ENCODE assay signal across 11 cellular contexts in genomic region chr3:143134446-143134845, GRCh38. TPM values are rescaled to one million over a fixed set of nuclear protein-coding genes. Genes with fewer than 3 reads are reported as not detected.
DNase-seq lines count a peak whose midpoint lies in the region; ATAC-seq lines count a peak whose summit lies in the region.
"Had no signal": no experiment of that assay in that cellular context is flagged by ENCODE, and none has a peak within 500 bp of the region (broad histone marks: within the 10 kb centered on the region; RNA-seq: fewer than 3 reads in every experiment).

No MANE protein-coding gene starts in this region.

- H3K18ac ChIP-seq in mesenchymal stem cell (ENCODE audit: low read depth in 1 of 2, low read length in 2 of 2) = peak overlapping the region; percentile 30 to 54

- H3K23ac ChIP-seq in mesenchymal stem cell (ENCODE audit: low read length in 2 of 2) = no peak overlapping the region

- H3K4me1 ChIP-seq in NT2/D1 (ENCODE audit: insufficient read depth, insufficient read length) (peaks cover under 1% of the 10 kb centered on the region), mesenchymal stem cell (ENCODE audit: control insufficient read depth, insufficient read depth, low read depth, low read length) (peaks cover 7% of the 10 kb centered on the region)
- H3K4me1 ChIP-seq: testis had no signal

- H3K36me3 ChIP-seq in NT2/D1 (ENCODE audit: insufficient read depth, insufficient read length, low read length) (no peaks in the 10 kb centered on the region), mesenchymal stem cell (ENCODE audit: control insufficient read depth in 1 of 2, insufficient read depth in 2 of 2, low read depth in 1 of 2, low read length in 2 of 2) (no peaks in the 10 kb centered on the region)

- H4K8ac ChIP-seq in mesenchymal stem cell (ENCODE audit: low read length) = no peak overlapping the region

- H3K9me3 ChIP-seq in NT2/D1 (ENCODE audit: insufficient read depth, low read length) = no peaks in the 10 kb centered on the region; the same call in 1 of the 2 replicates
- H3K9me3 ChIP-seq in mesenchymal stem cell (ENCODE audit: control insufficient read depth, low read length) = no peaks in the 10 kb centered on the region
- H3K9me3 ChIP-seq: testis had no signal

- H2BK5ac ChIP-seq in mesenchymal stem cell (ENCODE audit: low read depth, low read length, poor library complexity, severe bottlenecking) = no peak overlapping the region

- DNase-seq in H4 (ENCODE audit: low spot score) = peak; percentile 69
- peak; percentile 72 for DNase-seq in NCI-H1417 treated with DMSO at 0.1 percent for 48 hours (lab: John Stamatoyannopoulos, UW)
- peak; percentile 46 for DNase-seq in NT2/D1 (ENCODE audit: low read depth, low spot score)
- DNase-seq in mesenchymal stem cell = no peak
- DNase-seq in activated T-cell treated with anti-CD3 and anti-CD28 coated beads, Interleukin-2, amount 50 U/mL, for 1 hour = no peak
- DNase-seq: activated CD4-positive, alpha-beta T cell treated with anti-CD3 and anti-CD28 coated beads for 4 hours; left ventricle myocardium superior; testis had no signal

- peak overlapping the region; percentile 51 for H3K27ac ChIP-seq in mesenchymal stem cell (ENCODE audit: low read length, poor library complexity, severe bottlenecking)
- H3K27ac ChIP-seq: skin epidermis, testis had no signal

- H3K79me1 ChIP-seq in mesenchymal stem cell (replicated peaks; ENCODE audit: low read length, poor library complexity, severe bottlenecking) = peaks cover 2% of the 10 kb centered on the region

- H4K91ac ChIP-seq in mesenchymal stem cell (ENCODE audit: low read length) = peak overlapping the region; percentile 47

- ATAC-seq in HG02588 (IDR thresholded peaks at IDR 0.05; ENCODE audit: unreplicated experiment) = no peak
- no peak for ATAC-seq in HG03520 (IDR thresholded peaks at IDR 0.05; ENCODE audit: unreplicated experiment)

- peak overlapping the region; percentile 29 to 57 for H2BK12ac ChIP-seq in mesenchymal stem cell (ENCODE audit: low read length in 2 of 2)

- peak overlapping the region in 1 of 2 experiments; percentile 47 for H3K4ac ChIP-seq in mesenchymal stem cell (ENCODE audit: low read depth in 1 of 2, low read length in 2 of 2)

- H2AK5ac ChIP-seq in mesenchymal stem cell (ENCODE audit: low read length, severe bottlenecking) = no peak overlapping the region

- no peak overlapping the region for H2AFZ ChIP-seq in mesenchymal stem cell (ENCODE audit: low read depth, low read length)

- no peak overlapping the region for H3K4me2 ChIP-seq in mesenchymal stem cell (ENCODE audit: low read length, poor library complexity, severe bottlenecking)

- H3K27me3 ChIP-seq in NT2/D1 (ENCODE audit: insufficient read depth, insufficient read length) (no peaks in the 10 kb centered on the region), mesenchymal stem cell (ENCODE audit: control insufficient read depth in 1 of 2, insufficient read depth in 1 of 2, low read length in 2 of 2) (no peaks in the 10 kb centered on the region)
- H3K27me3 ChIP-seq: testis had no signal

- H2BK15ac ChIP-seq in mesenchymal stem cell (ENCODE audit: low read depth, poor library complexity, severe bottlenecking) = peak overlapping the region; percentile 97

- H3K9ac ChIP-seq in NT2/D1 (ENCODE audit: insufficient read length, low read depth) (no peak overlapping the region), mesenchymal stem cell (ENCODE audit: low read length) (no peak overlapping the region)

- H3K4me3 ChIP-seq in NT2/D1 (ENCODE audit: insufficient read length, low read depth) (no peak overlapping the region), mesenchymal stem cell (ENCODE audit: insufficient read depth in 1 of 2, low read depth in 1 of 2, low read length in 2 of 2) (no peak overlapping the region)
- H3K4me3 ChIP-seq: skin epidermis, testis had no signal

- no peak overlapping the region for H3K14ac ChIP-seq in mesenchymal stem cell (ENCODE audit: low read length in 2 of 2)

- peak overlapping the region; percentile 51 for H2BK120ac ChIP-seq in mesenchymal stem cell (ENCODE audit: low read depth, low read length)

RNA-seq across cellular contexts. Expression of gene CHST2, which starts 14.9 kb away (rescaled TPM):
- total RNA-seq in H4 (2014; rRNA removed; shearing (Covaris generic)) = 0.88 and 0.89 TPM in 2 replicates
- 42.8 TPM for polyA plus RNA-seq in mesenchymal stem cell (2013, experiment 1 of 2)
- 43.5 TPM for polyA plus RNA-seq in mesenchymal stem cell (2013, experiment 2 of 2)

Comparison
In these comparisons a context has a peak if more than half of its experiments do, and no peak if none do; other contexts are left out.
1. DNase-seq: peak in H4 (single experiment), NCI-H1417 treated with DMSO at 0.1 percent for 48 hours (single experiment) and NT2/D1 (single experiment); none in mesenchymal stem cell (single experiment) and activated T-cell treated with anti-CD3 and anti-CD28 coated beads, Interleukin-2, amount 50 U/mL, for 1 hour (single experiment).